12 cellular contexts compared by ENCODE assay signal in genomic region chr4:105619193-105619931, GRCh38.
DNase-seq lines count a peak whose midpoint lies in the region; ATAC-seq and TF ChIP-seq lines count a peak whose summit lies in the region.
"Had no signal": no experiment of that assay in that cellular context is flagged by ENCODE, and none has a peak within 500 bp of the region (broad histone marks: within the 10 kb centered on the region; RNA-seq: fewer than 3 reads in every experiment).

No MANE protein-coding gene starts in this region.

- no peaks in the 10 kb centered on the region for H3K9me3 Mint-ChIP-seq in progenitor cell of endocrine pancreas (ENCODE audit: low read depth)
- H3K9me3 Mint-ChIP-seq: activated naive CD4-positive, alpha-beta T cell treated with anti-CD3 and anti-CD28 coated beads, Interleukin-2, amount 10 ng/mL, durations not matched to agents 7 days and 5 days had no signal

- H3K27ac ChIP-seq in heart right ventricle: peak overlapping the region in 1 of 10 donors; percentile 60
- H3K27ac ChIP-seq: uterus had no signal

- H3K4me3 ChIP-seq in heart right ventricle: no peak overlapping the region
- H3K4me3 ChIP-seq: uterus had no signal

- peak in 6 of 8 donors; percentile 46 to 79 (median 70) for ATAC-seq in heart right ventricle
- no peak for ATAC-seq in HG02571 (IDR thresholded peaks at IDR 0.05; ENCODE audit: unreplicated experiment)
- no peak for ATAC-seq in HG02798 (IDR thresholded peaks at IDR 0.05; ENCODE audit: poor library complexity, unreplicated experiment)
- ATAC-seq: WTC11 had no signal

- no peak for TF ChIP-seq EP300 in Ishikawa (IDR thresholded peaks at IDR 0.05; ENCODE audit: borderline replicate concordance)

- TF ChIP-seq CTCF in heart right ventricle (IDR thresholded peaks at IDR 0.05): no peak
- TF ChIP-seq CTCF in GM13976 (IDR thresholded peaks at IDR 0.05; ENCODE audit: borderline replicate concordance, control extremely low read depth, extremely low read depth, insufficient read depth, missing control alignments): no peak
- TF ChIP-seq CTCF in progenitor cell of endocrine pancreas (IDR thresholded peaks at IDR 0.05; ENCODE audit: unreplicated experiment): no peak

- intact Hi-C loops in heart right ventricle (cut with DNase I) (no loop called here), posterior vena cava (cut with DNase I) (no loop called here)

- in situ Hi-C loops in GM13976 (cut with MboI; ENCODE audit: low sequenced_read_pairs, unreplicated experiment): no loop called here

- DNase-seq in SHP77 treated with DMSO at 0.1 percent for 48 hours (lab: John Stamatoyannopoulos, UW) (peak; percentile 75), heart right ventricle (peak; percentile 56 to 71), posterior vena cava (ENCODE audit: low spot score) (peak; percentile 84), GM13976 (ENCODE audit: low spot score) (no peak), progenitor cell of endocrine pancreas (ENCODE audit: low spot score, unreplicated experiment) (no peak)
- DNase-seq: activated naive CD4-positive, alpha-beta T cell treated with anti-CD3 and anti-CD28 coated beads, Interleukin-2, amount 10 ng/mL, durations not matched to agents 7 days and 5 days; NCI-H526 treated with DMSO at 0.1 percent for 48 hours had no signal

- H3K27me3 Mint-ChIP-seq in progenitor cell of endocrine pancreas: no peaks in the 10 kb centered on the region

- no peaks in the 10 kb centered on the region for H3K36me3 Mint-ChIP-seq in progenitor cell of endocrine pancreas (ENCODE audit: insufficient read depth)
- H3K36me3 Mint-ChIP-seq: activated naive CD4-positive, alpha-beta T cell treated with anti-CD3 and anti-CD28 coated beads, Interleukin-2, amount 10 ng/mL, durations not matched to agents 7 days and 5 days; WTC11 had no signal

- WGBS in heart right ventricle, 2 donors: 52 to 53% methylated on average over 5 of the region's 5 CpGs

- no peaks in the 10 kb centered on the region for H3K4me1 Mint-ChIP-seq in progenitor cell of endocrine pancreas (ENCODE audit: low read depth)
- H3K4me1 Mint-ChIP-seq: activated naive CD4-positive, alpha-beta T cell treated with anti-CD3 and anti-CD28 coated beads, Interleukin-2, amount 10 ng/mL, durations not matched to agents 7 days and 5 days had no signal

- H3K9me3 ChIP-seq in heart right ventricle: peaks cover 0 to 5% (median 0%) of the 10 kb centered on the region in 11 donors
- H3K9me3 ChIP-seq: uterus had no signal

- no peaks in the 10 kb centered on the region for H3K27me3 ChIP-seq in heart right ventricle
- H3K27me3 ChIP-seq: uterus had no signal

- H3K27ac Mint-ChIP-seq in progenitor cell of endocrine pancreas: no peak overlapping the region
- H3K27ac Mint-ChIP-seq: activated naive CD4-positive, alpha-beta T cell treated with anti-CD3 and anti-CD28 coated beads, Interleukin-2, amount 10 ng/mL, durations not matched to agents 7 days and 5 days; WTC11 had no signal

- H3K36me3 ChIP-seq in heart right ventricle: no peaks in the 10 kb centered on the region
- H3K36me3 ChIP-seq: uterus had no signal

- peaks cover 0 to 14% (median 7%) of the 10 kb centered on the region in 9 donors for H3K4me1 ChIP-seq in heart right ventricle
- H3K4me1 ChIP-seq: uterus had no signal

- H3K4me3 Mint-ChIP-seq in progenitor cell of endocrine pancreas (ENCODE audit: low read depth): no peak overlapping the region
- H3K4me3 Mint-ChIP-seq: activated naive CD4-positive, alpha-beta T cell treated with anti-CD3 and anti-CD28 coated beads, Interleukin-2, amount 10 ng/mL, durations not matched to agents 7 days and 5 days; WTC11 had no signal

- TF ChIP-seq RAD21 in Ishikawa (IDR thresholded peaks at IDR 0.05; ENCODE audit: low read depth): no peak

TF ChIP-seq in Ishikawa, 13 proteins besides CTCF, POLR2A, EP300 and RAD21:
- TF ChIP-seq EGR1 (IDR thresholded peaks at IDR 0.05): no peak
- TF ChIP-seq YY1 (IDR thresholded peaks at IDR 0.05; ENCODE audit: low read depth): no peak
- TF ChIP-seq NFIC (IDR thresholded peaks at IDR 0.05): peak; percentile 63
- TF ChIP-seq MAX (IDR thresholded peaks at IDR 0.05): no peak
- no peak for TF ChIP-seq CEBPB (IDR thresholded peaks at IDR 0.05)
- TF ChIP-seq TCF12 (IDR thresholded peaks at IDR 0.05; ENCODE audit: low read depth): no peak

Comparison
In these comparisons a context has a peak if more than half of its experiments do, and no peak if none do; other contexts are left out.
1. DNase-seq: peak in SHP77 treated with DMSO at 0.1 percent for 48 hours (single experiment), heart right ventricle (2 of 2) and posterior vena cava (single experiment); none in GM13976 (single experiment) and progenitor cell of endocrine pancreas (single experiment).
2. ATAC-seq: peak in heart right ventricle (6 of 8); none in HG02571 (single experiment) and HG02798 (single experiment).